In the genomic region with DNA sequence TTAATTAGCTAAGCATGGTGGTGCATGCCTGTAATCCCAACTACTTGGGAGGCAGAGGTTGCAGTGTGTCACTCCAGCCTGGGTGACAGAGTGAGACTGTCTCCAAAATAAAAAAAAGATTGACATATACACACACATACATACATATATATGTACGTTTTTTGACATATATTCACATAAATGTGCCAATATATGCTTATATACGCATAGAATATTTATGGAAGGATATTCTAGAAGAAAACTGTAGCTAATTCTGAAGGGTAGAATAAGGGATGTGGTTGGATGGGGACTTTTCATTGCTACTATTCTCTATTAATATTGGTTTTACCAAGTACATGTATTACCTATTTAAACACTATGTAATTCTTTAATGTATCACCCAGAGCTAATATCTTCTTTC, we compare ENCODE assay signal across 34 cellular contexts.
"Had no signal": no experiment of that assay in that cellular context is flagged by ENCODE, and none has a peak within 500 bp of the region (broad histone marks: within the 10 kb centered on the region; RNA-seq: fewer than 3 reads in every experiment).

No MANE protein-coding gene starts in this region.

- H3K9me3 ChIP-seq: MG63 had no signal

- DNase-seq: Karpas-422, Kasumi-1, MG63, MM.1S, MV-4-11, NCI-H1048, NCI-H1092, NCI-H1092 treated with DMSO at 0.1 percent for 48 hours, NCI-H1105, NCI-H1105 treated with DMSO at 0.1 percent for 48 hours, NCI-H1417, NCI-H1417 treated with DMSO at 0.1 percent for 48 hours, NCI-H1436, NCI-H1436 treated with DMSO at 0.1 percent for 48 hours, NCI-H146, NCI-H1694, NCI-H1694 treated with DMSO at 0.1 percent for 48 hours, NCI-H187, NCI-H187 treated with DMSO at 0.1 percent for 48 hours, NCI-H1930, NCI-H2029, NCI-H2029 treated with DMSO at 0.1 percent for 48 hours, NCI-H2081, NCI-H2081 treated with DMSO at 0.1 percent for 48 hours, NCI-H2107, NCI-H2171, NCI-H2171 treated with DMSO at 0.1 percent for 48 hours, NCI-H2227 treated with DMSO at 0.1 percent for 48 hours, NCI-H226, NCI-H345, NCI-H446, NCI-H446 treated with DMSO at 0.1 percent for 48 hours, NCI-H510A, NCI-H510A treated with DMSO at 0.1 percent for 48 hours had no signal

- H3K27me3 ChIP-seq: MG63 had no signal

- H3K4me3 ChIP-seq: MG63 had no signal
